8 cellular contexts compared by ENCODE assay signal in genomic region chr13:100588350-100589177, GRCh38. TPM values are rescaled to one million over a fixed set of nuclear protein-coding genes. Genes with fewer than 3 reads are reported as not detected.
DNase-seq lines count a peak whose midpoint lies in the region; ATAC-seq and TF ChIP-seq lines count a peak whose summit lies in the region.

TSS of gene GGACT (minus strand) at chr13:100588789. CDS start at chr13:100532591, 56,198 bp downstream.

- 6 to 18% (median 10%) methylated on average over 41 to 82 of the region's 82 CpGs for WGBS in heart left ventricle, 4 donors
- WGBS in prostate gland = 11% methylated on average over 50 of the region's 82 CpGs

- intact Hi-C loops in heart left ventricle (cut with DNase I) (loop anchor here in 1 of 10 donors (5.0 kb wide), 1 partner anchor 936 kb away; no protein-coding TSS in a partner anchor), prostate gland (cut with DNase I) (no loop called here), vagina (cut with DNase I) (no loop called here)

- peak within 1 kb of the TSS; percentile 71 for H3K9ac ChIP-seq in SK-N-MC (ENCODE audit: insufficient read length)

- ATAC-seq in GM21515 (IDR thresholded peaks at IDR 0.05; ENCODE audit: unreplicated experiment) (peak; percentile 99), heart left ventricle (peak; percentile 73 to 98 (median 93))

- H3K27me3 Mint-ChIP-seq in activated naive CD8-positive, alpha-beta T cell treated with anti-CD3 and anti-CD28 coated beads for 36 hours = no peaks in the 10 kb centered on the region

- peak within 1 kb of the TSS; percentile 78 for H3K4me3 Mint-ChIP-seq in activated naive CD8-positive, alpha-beta T cell treated with anti-CD3 and anti-CD28 coated beads for 36 hours

- H3K27ac ChIP-seq in SK-N-MC (peak within 1 kb of the TSS; percentile 83), heart left ventricle (peak within 1 kb of the TSS; percentile 30 to 88 (median 68)), prostate gland (peak within 1 kb of the TSS; percentile 52 to 73), vagina (peak within 1 kb of the TSS; percentile 74)

- H3K36me3 ChIP-seq in SK-N-MC (ENCODE audit: insufficient read depth, low read length) (no peaks in the 10 kb centered on the region), heart left ventricle (peaks cover 0 to under 1% (median 0%) of the 10 kb centered on the region in 9 donors), prostate gland (no peaks in the 10 kb centered on the region), vagina (no peaks in the 10 kb centered on the region)

- H3K4me1 Mint-ChIP-seq in activated naive CD8-positive, alpha-beta T cell treated with anti-CD3 and anti-CD28 coated beads for 36 hours = peaks cover 38% of the 10 kb centered on the region

- DNase-seq in ELR (ENCODE audit: low read depth) (peak; percentile 51), HuH-7 (ENCODE audit: low spot score) (peak; percentile 56), SK-N-MC (ENCODE audit: low read depth, low spot score) (no peak), heart left ventricle (peak; percentile 66 to 90 (median 72)), prostate gland (ENCODE audit: low spot score) (peak; percentile 46), vagina (ENCODE audit: extremely low spot score in 2 of 2) (no peak)
- DNase-seq in activated naive CD8-positive, alpha-beta T cell treated with anti-CD3 and anti-CD28 coated beads for 36 hours = peak; percentile 90

- H3K9me3 ChIP-seq in SK-N-MC (ENCODE audit: low read depth, low read length) (no peaks in the 10 kb centered on the region), heart left ventricle (no peaks in the 10 kb centered on the region), prostate gland (no peaks in the 10 kb centered on the region), vagina (no peaks in the 10 kb centered on the region)

- no peaks in the 10 kb centered on the region for H3K36me3 Mint-ChIP-seq in activated naive CD8-positive, alpha-beta T cell treated with anti-CD3 and anti-CD28 coated beads for 36 hours

- H3K9me3 Mint-ChIP-seq in activated naive CD8-positive, alpha-beta T cell treated with anti-CD3 and anti-CD28 coated beads for 36 hours = peaks cover 3% of the 10 kb centered on the region

- TF ChIP-seq POLR2A in heart left ventricle (IDR thresholded peaks at IDR 0.05) (no peak), prostate gland (IDR thresholded peaks at IDR 0.05) (no peak), vagina (IDR thresholded peaks at IDR 0.05) (no peak)

- TF ChIP-seq CTCF in heart left ventricle (IDR thresholded peaks at IDR 0.05) (peak; percentile 49 to 84 (median 69)), prostate gland (IDR thresholded peaks at IDR 0.05) (peak; percentile 44 to 76 (median 61)), vagina (IDR thresholded peaks at IDR 0.05) (peak in 2 of 3 experiments; percentile 38 to 41)

- peak within 1 kb of the TSS; percentile 89 for H3K27ac Mint-ChIP-seq in activated naive CD8-positive, alpha-beta T cell treated with anti-CD3 and anti-CD28 coated beads for 36 hours

- H3K27me3 ChIP-seq in heart left ventricle (no peaks in the 10 kb centered on the region), prostate gland (replicated peaks; ENCODE audit: insufficient read depth) (no peaks in the 10 kb centered on the region), vagina (no peaks in the 10 kb centered on the region)

- H3K4me1 ChIP-seq in heart left ventricle (peaks cover 0 to 18% (median 5%) of the 10 kb centered on the region in 12 donors), prostate gland (replicated peaks) (no peaks in the 10 kb centered on the region), vagina (peaks cover 13% of the 10 kb centered on the region)

- peak within 1 kb of the TSS; percentile 75 for H3K4me3 ChIP-seq in SK-N-MC
- H3K4me3 ChIP-seq in heart left ventricle = peak within 1 kb of the TSS; percentile 57 to 81 (median 69)
- H3K4me3 ChIP-seq in prostate gland = peak within 1 kb of the TSS; percentile 67 to 71
- H3K4me3 ChIP-seq in vagina = peak within 1 kb of the TSS; percentile 65 to 81

RNA-seq across cellular contexts. Expression of gene GGACT, which starts in this region (rescaled TPM):
- total RNA-seq in activated naive CD8-positive, alpha-beta T cell treated with anti-CD3 and anti-CD28 coated beads for 36 hours = 1 to 10 TPM; 5.3 to 6.3 TPM
- total RNA-seq in heart left ventricle = 1 to 10 TPM in 8 of 9 donors, under 1 TPM in 1; 1.00 to 3.9 (median 1.4) TPM
- under 1 TPM; 0.34 to 0.91 TPM for polyA plus RNA-seq in heart left ventricle
- 10 to 100 TPM in 1 of 2 donors, 1 to 10 TPM in 1; 4.8 to 15.1 TPM for total RNA-seq in prostate gland
- total RNA-seq in vagina = 4.7 TPM

Comparison
In these comparisons a context has a peak if more than half of its experiments do, and no peak if none do; other contexts are left out.
1. DNase-seq: peak in ELR (single experiment), HuH-7 (single experiment), activated naive CD8-positive, alpha-beta T cell treated with anti-CD3 and anti-CD28 coated beads for 36 hours (single experiment), heart left ventricle (5 of 5) and prostate gland (single experiment); none in SK-N-MC (single experiment) and vagina (0 of 2).
2. Peak in every context shown above with its lines, with median percentiles within 50 percentile points of each other: H3K27ac ChIP-seq, H3K4me3 ChIP-seq and CTCF ChIP-seq.